2 cellular contexts compared by ENCODE assay signal in genomic region chr14:32608880-32609279, GRCh38.
TF ChIP-seq lines count a peak whose summit lies in the region.

No MANE protein-coding gene starts in this region.

TF ChIP-seq in SK-N-SH, 30 proteins besides CTCF, POLR2A, EP300 and RAD21 (continued from another document):
- TF ChIP-seq IRF3 (IDR thresholded peaks at IDR 0.05; ENCODE audit: low read depth, low read length) (no peak), GABPA (IDR thresholded peaks at IDR 0.05; ENCODE audit: low read depth) (no peak)

TF ChIP-seq in SK-N-SH treated with all-trans-retinoic acid at 6 μM for 48 hours, 23 proteins besides CTCF, POLR2A, EP300 and RAD21 (continued from another document):
- TF ChIP-seq CSRNP3 (CRISPR knock-in tag; IDR thresholded peaks at IDR 0.05) = no peak
- TF ChIP-seq TSHZ2 (CRISPR knock-in tag; IDR thresholded peaks at IDR 0.05) = no peak
- no peak for TF ChIP-seq POU6F1 (CRISPR knock-in tag; IDR thresholded peaks at IDR 0.05; ENCODE audit: borderline replicate concordance, low read depth)
- TF ChIP-seq ESRRG (CRISPR knock-in tag; IDR thresholded peaks at IDR 0.05) = no peak
- no peak for TF ChIP-seq BACH2 (CRISPR knock-in tag; IDR thresholded peaks at IDR 0.05; ENCODE audit: borderline replicate concordance)
- TF ChIP-seq ZFP30 (CRISPR knock-in tag; IDR thresholded peaks at IDR 0.05) = no peak
- no peak for TF ChIP-seq RARB (CRISPR knock-in tag; IDR thresholded peaks at IDR 0.05)
- TF ChIP-seq ZNF70 (CRISPR knock-in tag; IDR thresholded peaks at IDR 0.05) = no peak
- TF ChIP-seq ZFP3 (CRISPR knock-in tag; IDR thresholded peaks at IDR 0.05) = no peak
- TF ChIP-seq ZNF565 (CRISPR knock-in tag; conservative IDR thresholded peaks at IDR 0.05; ENCODE audit: low read depth) = no peak
- no peak for TF ChIP-seq GLIS3 (CRISPR knock-in tag; IDR thresholded peaks at IDR 0.05)
